In genomic region chr5:172881691-172882370, GRCh38 we compare ENCODE assay signal across 8 cellular contexts. TPM values are rescaled to one million over a fixed set of nuclear protein-coding genes. Genes with fewer than 3 reads are reported as not detected.
A peak's percentile ranks its signal among the peaks of the same experiment; 100 is the strongest.
DNase-seq lines count a peak whose midpoint lies in the region; ATAC-seq and TF ChIP-seq lines count a peak whose summit lies in the region.

No MANE protein-coding gene starts in this region.

- H3K27ac Mint-ChIP-seq in activated T-helper 1 cell treated with anti-CD3 and anti-CD28 coated beads, Interleukin-12 subunit alpha, Interleukin-12 subunit beta, Interleukin-2, Interleukin-4 antibody, amounts not matched to agents 30 ng/mL and 10 ng/mL and 1 ng/mL, durations not matched to agents 14 hours and 24 hours and 36 hours: no peak overlapping the region

- H3K9me3 Mint-ChIP-seq in activated T-helper 1 cell treated with anti-CD3 and anti-CD28 coated beads, Interleukin-12 subunit alpha, Interleukin-12 subunit beta, Interleukin-2, Interleukin-4 antibody, amounts not matched to agents 30 ng/mL and 10 ng/mL and 1 ng/mL, durations not matched to agents 14 hours and 24 hours and 36 hours: no peaks in the 10 kb centered on the region

- no peaks in the 10 kb centered on the region for H3K27me3 Mint-ChIP-seq in activated T-helper 1 cell treated with anti-CD3 and anti-CD28 coated beads, Interleukin-12 subunit alpha, Interleukin-12 subunit beta, Interleukin-2, Interleukin-4 antibody, amounts not matched to agents 30 ng/mL and 10 ng/mL and 1 ng/mL, durations not matched to agents 14 hours and 24 hours and 36 hours (ENCODE audit: insufficient read depth)

- intact Hi-C loops in activated T-helper 1 cell treated with anti-CD3 and anti-CD28 coated beads, Interleukin-12 subunit alpha, Interleukin-12 subunit beta, Interleukin-2, Interleukin-4 antibody, amounts not matched to agents 30 ng/mL and 10 ng/mL and 1 ng/mL, durations not matched to agents 14 hours and 24 hours and 36 hours (cut with micrococcal nuclease): no loop called here

- H3K36me3 ChIP-seq in WERI-Rb-1: no peaks in the 10 kb centered on the region

- peaks cover 7% of the 10 kb centered on the region for H3K4me1 Mint-ChIP-seq in activated T-helper 1 cell treated with anti-CD3 and anti-CD28 coated beads, Interleukin-12 subunit alpha, Interleukin-12 subunit beta, Interleukin-2, Interleukin-4 antibody, amounts not matched to agents 30 ng/mL and 10 ng/mL and 1 ng/mL, durations not matched to agents 14 hours and 24 hours and 36 hours (ENCODE audit: low read depth)

- no peaks in the 10 kb centered on the region for H3K27me3 ChIP-seq in WERI-Rb-1 (ENCODE audit: insufficient read depth, low read depth, severe bottlenecking)

- no peak overlapping the region for H3K27ac ChIP-seq in WERI-Rb-1

- no peak overlapping the region for H3K4me3 Mint-ChIP-seq in activated T-helper 1 cell treated with anti-CD3 and anti-CD28 coated beads, Interleukin-12 subunit alpha, Interleukin-12 subunit beta, Interleukin-2, Interleukin-4 antibody, amounts not matched to agents 30 ng/mL and 10 ng/mL and 1 ng/mL, durations not matched to agents 14 hours and 24 hours and 36 hours

- no peak overlapping the region for H3K4me3 ChIP-seq in WERI-Rb-1 (ENCODE audit: low read depth, low read length)

- H3K9me3 ChIP-seq in WERI-Rb-1 (ENCODE audit: severe bottlenecking): no peaks in the 10 kb centered on the region

- H3K36me3 Mint-ChIP-seq in activated T-helper 1 cell treated with anti-CD3 and anti-CD28 coated beads, Interleukin-12 subunit alpha, Interleukin-12 subunit beta, Interleukin-2, Interleukin-4 antibody, amounts not matched to agents 30 ng/mL and 10 ng/mL and 1 ng/mL, durations not matched to agents 14 hours and 24 hours and 36 hours (ENCODE audit: low read depth): peaks cover 2% of the 10 kb centered on the region

- peak; percentile 6 to 22 for DNase-seq in activated CD4-positive, alpha-beta T cell treated with anti-CD3 and anti-CD28 coated beads, Interleukin-2, amount 50 U/mL, for 48 hours
- DNase-seq in activated CD4-positive, alpha-beta T cell treated with anti-CD3 and anti-CD28 coated beads for 1 hour: no peak
- DNase-seq in UCSD-AML1 (lab: John Stamatoyannopoulos, UW; ENCODE audit: unreplicated experiment): peak; percentile 35
- DNase-seq in left lobe of liver (ENCODE audit: low spot score): no peak
- DNase-seq in activated T-helper 1 cell treated with anti-CD3 and anti-CD28 coated beads, Interleukin-12 subunit alpha, Interleukin-12 subunit beta, Interleukin-2, Interleukin-4 antibody, amounts not matched to agents 30 ng/mL and 10 ng/mL and 1 ng/mL, durations not matched to agents 14 hours and 24 hours and 36 hours (ENCODE audit: low spot score): no peak
- DNase-seq in WERI-Rb-1: no peak
- DNase-seq in NCI-H526 (lab: John Stamatoyannopoulos, UW): no peak

- no peak for TF ChIP-seq CTCF in WERI-Rb-1 (IDR thresholded peaks at IDR 0.05; ENCODE audit: low read depth, low read length)

- ATAC-seq in HG02943 (IDR thresholded peaks at IDR 0.05; ENCODE audit: low read depth, unreplicated experiment): peak; percentile 70
- peak; percentile 17 for ATAC-seq in left lobe of liver

RNA-seq across cellular contexts. Expression of gene ERGIC1, which starts 47.8 kb away (rescaled TPM):
- total RNA-seq in left lobe of liver: 158 TPM
- total RNA-seq in activated T-helper 1 cell treated with anti-CD3 and anti-CD28 coated beads, Interleukin-12 subunit alpha, Interleukin-12 subunit beta, Interleukin-2, Interleukin-4 antibody, amounts not matched to agents 30 ng/mL and 10 ng/mL and 1 ng/mL, durations not matched to agents 14 hours and 24 hours and 36 hours: 47.4 and 47.9 TPM in 2 replicates

Comparison
In these comparisons a context has a peak if more than half of its experiments do, and no peak if none do; other contexts are left out.
1. DNase-seq: peak in activated CD4-positive, alpha-beta T cell treated with anti-CD3 and anti-CD28 coated beads, Interleukin-2, amount 50 U/mL, for 48 hours (2 of 2) and UCSD-AML1 (single experiment); none in activated CD4-positive, alpha-beta T cell treated with anti-CD3 and anti-CD28 coated beads for 1 hour (single experiment), left lobe of liver (single experiment), activated T-helper 1 cell treated with anti-CD3 and anti-CD28 coated beads, Interleukin-12 subunit alpha, Interleukin-12 subunit beta, Interleukin-2, Interleukin-4 antibody, amounts not matched to agents 30 ng/mL and 10 ng/mL and 1 ng/mL, durations not matched to agents 14 hours and 24 hours and 36 hours (single experiment), WERI-Rb-1 (single experiment) and NCI-H526 (0 of 2).